Comparison of ENCODE assay signal across 19 cellular contexts in the genomic region with DNA sequence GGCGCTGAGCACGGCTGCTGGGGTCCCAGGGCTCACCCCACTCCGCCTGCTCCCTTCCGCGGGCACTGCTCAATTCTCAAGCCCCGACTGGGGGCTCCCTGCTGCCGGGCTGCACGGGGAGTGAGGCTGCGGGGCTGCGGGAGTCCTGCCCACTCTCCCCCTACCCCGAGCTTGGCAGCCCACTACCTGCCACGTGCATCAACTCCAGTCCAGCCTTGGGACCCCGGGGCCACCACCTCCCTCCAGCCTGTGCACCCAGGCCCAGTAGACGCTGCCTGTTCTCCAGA. TPM values are rescaled to one million over a fixed set of nuclear protein-coding genes. Genes with fewer than 3 reads are reported as not detected.
DNase-seq lines count a peak whose midpoint lies in the region; ATAC-seq and TF ChIP-seq lines count a peak whose summit lies in the region.
"Had no signal": no experiment of that assay in that cellular context is flagged by ENCODE, and none has a peak within 500 bp of the region (broad histone marks: within the 10 kb centered on the region; RNA-seq: fewer than 3 reads in every experiment).

No MANE protein-coding gene starts in this region.

- no peak for ATAC-seq in effector memory CD8-positive, alpha-beta T cell (replicated peaks)
- no peak for ATAC-seq in stimulated activated effector memory CD8-positive, alpha-beta T cell treated with anti-CD3 and anti-CD28 coated beads, Interleukin-12 subunit alpha, Interleukin-12 subunit beta, amount 100 ng/mL, for 72 hours
- ATAC-seq in HG03095 (IDR thresholded peaks at IDR 0.05; ENCODE audit: unreplicated experiment): no peak
- ATAC-seq: K562 had no signal

- H3K4me3 ChIP-seq in BLaER1: 0 out of 2 replicates have a peak overlapping the region, but pooled peaks have one; percentile 3
- H3K4me3 ChIP-seq: A549, K562 had no signal

- H3K4me1 Mint-ChIP-seq in activated naive CD4-positive, alpha-beta T cell treated with anti-CD3 and anti-CD28 coated beads for 36 hours (ENCODE audit: low read depth): peaks cover 5% of the 10 kb centered on the region
- peaks cover 0 to 2% of the 10 kb centered on the region in 2 donors for H3K4me1 Mint-ChIP-seq in effector memory CD8-positive, alpha-beta T cell (ENCODE audit: low read depth in 2 of 2)
- peaks cover 6% of the 10 kb centered on the region for H3K4me1 Mint-ChIP-seq in stimulated activated effector memory CD8-positive, alpha-beta T cell treated with anti-CD3 and anti-CD28 coated beads, Interleukin-12 subunit alpha, Interleukin-12 subunit beta, amount 100 ng/mL, for 72 hours
- H3K4me1 Mint-ChIP-seq in chondrocyte (ENCODE audit: low read depth): no peaks in the 10 kb centered on the region
- H3K4me1 Mint-ChIP-seq: CD14-positive monocyte, H9 had no signal

- no peak overlapping the region for H3K4me3 Mint-ChIP-seq in activated naive CD4-positive, alpha-beta T cell treated with anti-CD3 and anti-CD28 coated beads for 36 hours
- peak overlapping the region; percentile 17 to 18 for H3K4me3 Mint-ChIP-seq in effector memory CD8-positive, alpha-beta T cell
- no peak overlapping the region for H3K4me3 Mint-ChIP-seq in stimulated activated effector memory CD8-positive, alpha-beta T cell treated with anti-CD3 and anti-CD28 coated beads, Interleukin-12 subunit alpha, Interleukin-12 subunit beta, amount 100 ng/mL, for 72 hours
- H3K4me3 Mint-ChIP-seq in chondrocyte (ENCODE audit: unreplicated experiment): no peak overlapping the region
- H3K4me3 Mint-ChIP-seq: CD14-positive monocyte; CD4-positive, alpha-beta memory T cell; H9 had no signal

- no peaks in the 10 kb centered on the region for H3K9me3 Mint-ChIP-seq in activated naive CD4-positive, alpha-beta T cell treated with anti-CD3 and anti-CD28 coated beads for 36 hours
- H3K9me3 Mint-ChIP-seq in effector memory CD8-positive, alpha-beta T cell: no peaks in the 10 kb centered on the region
- H3K9me3 Mint-ChIP-seq in stimulated activated effector memory CD8-positive, alpha-beta T cell treated with anti-CD3 and anti-CD28 coated beads, Interleukin-12 subunit alpha, Interleukin-12 subunit beta, amount 100 ng/mL, for 72 hours: no peaks in the 10 kb centered on the region
- no peaks in the 10 kb centered on the region for H3K9me3 Mint-ChIP-seq in chondrocyte (ENCODE audit: low read depth)
- H3K9me3 Mint-ChIP-seq: CD4-positive, alpha-beta memory T cell; H9 had no signal

- H3K9me3 ChIP-seq in BLaER1: peaks cover 14% of the 10 kb centered on the region
- H3K9me3 ChIP-seq: A549 had no signal

- no peak overlapping the region for H3K27ac ChIP-seq in BLaER1
- H3K27ac ChIP-seq: 22Rv1, A549, HL-60 had no signal

- H3K27me3 ChIP-seq in BLaER1: peaks cover 83% of the 10 kb centered on the region

- no peak for TF ChIP-seq CTCF in chondrocyte (IDR thresholded peaks at IDR 0.05)

- CTCF ChIA-PET in activated naive CD4-positive, alpha-beta T cell treated with anti-CD3 and anti-CD28 coated beads for 36 hours (lab: Charles Lee): no interaction called here

- intact Hi-C loops in activated naive CD4-positive, alpha-beta T cell treated with anti-CD3 and anti-CD28 coated beads for 36 hours (cut with micrococcal nuclease): no loop called here

- peak overlapping the region; percentile 32 for H3K27ac Mint-ChIP-seq in activated naive CD4-positive, alpha-beta T cell treated with anti-CD3 and anti-CD28 coated beads for 36 hours
- no peak overlapping the region for H3K27ac Mint-ChIP-seq in effector memory CD8-positive, alpha-beta T cell
- H3K27ac Mint-ChIP-seq in stimulated activated effector memory CD8-positive, alpha-beta T cell treated with anti-CD3 and anti-CD28 coated beads, Interleukin-12 subunit alpha, Interleukin-12 subunit beta, amount 100 ng/mL, for 72 hours: peak overlapping the region; percentile 43
- no peak overlapping the region for H3K27ac Mint-ChIP-seq in chondrocyte (ENCODE audit: unreplicated experiment)
- H3K27ac Mint-ChIP-seq: CD14-positive monocyte; CD4-positive, alpha-beta memory T cell had no signal

- H3K36me3 Mint-ChIP-seq in activated naive CD4-positive, alpha-beta T cell treated with anti-CD3 and anti-CD28 coated beads for 36 hours (ENCODE audit: low read depth): no peaks in the 10 kb centered on the region
- H3K36me3 Mint-ChIP-seq in effector memory CD8-positive, alpha-beta T cell (ENCODE audit: insufficient read depth): no peaks in the 10 kb centered on the region
- H3K36me3 Mint-ChIP-seq in stimulated activated effector memory CD8-positive, alpha-beta T cell treated with anti-CD3 and anti-CD28 coated beads, Interleukin-12 subunit alpha, Interleukin-12 subunit beta, amount 100 ng/mL, for 72 hours: no peaks in the 10 kb centered on the region
- no peaks in the 10 kb centered on the region for H3K36me3 Mint-ChIP-seq in chondrocyte (ENCODE audit: low read depth)
- H3K36me3 Mint-ChIP-seq: CD14-positive monocyte; CD4-positive, alpha-beta memory T cell had no signal

- no peak overlapping the region for H3K9ac ChIP-seq in BLaER1

- H3K4me1 ChIP-seq in BLaER1: peaks cover 32% of the 10 kb centered on the region
- H3K4me1 ChIP-seq: A549 had no signal

- DNase-seq in activated naive CD4-positive, alpha-beta T cell treated with anti-CD3 and anti-CD28 coated beads for 36 hours: no peak
- no peak for DNase-seq in activated naive CD4-positive, alpha-beta T cell (lab: John Stamatoyannopoulos, UW)
- no peak for DNase-seq in effector memory CD8-positive, alpha-beta T cell
- no peak for DNase-seq in stimulated activated effector memory CD8-positive, alpha-beta T cell treated with anti-CD3 and anti-CD28 coated beads, Interleukin-12 subunit alpha, Interleukin-12 subunit beta, amount 100 ng/mL, for 72 hours (ENCODE audit: low spot score in 2 of 2)
- DNase-seq in chondrocyte (ENCODE audit: low spot score): no peak
- DNase-seq: AML-193, DMS79 treated with DMSO at 0.1 percent for 48 hours, GF-D8, H9, IMR-90 had no signal

- peak overlapping the region; percentile 69 for H3K4me2 ChIP-seq in BLaER1
- H3K4me2 ChIP-seq: A549 had no signal

- peaks cover 10% of the 10 kb centered on the region for H3K27me3 Mint-ChIP-seq in activated naive CD4-positive, alpha-beta T cell treated with anti-CD3 and anti-CD28 coated beads for 36 hours (ENCODE audit: low read depth)
- H3K27me3 Mint-ChIP-seq in effector memory CD8-positive, alpha-beta T cell: peaks cover 0 to 30% of the 10 kb centered on the region in 2 donors
- peaks cover 17% of the 10 kb centered on the region for H3K27me3 Mint-ChIP-seq in chondrocyte (ENCODE audit: low read depth)

- H3K36me3 ChIP-seq in BLaER1: no peaks in the 10 kb centered on the region

- H4K20me1 ChIP-seq in BLaER1: peaks cover 66% of the 10 kb centered on the region

RNA-seq across cellular contexts. Expression of a gene that starts 43.3 kb away (rescaled TPM):
- total RNA-seq in activated naive CD4-positive, alpha-beta T cell treated with anti-CD3 and anti-CD28 coated beads for 36 hours: not detected
- total RNA-seq in chondrocyte: not detected in 3 replicates
- total RNA-seq: CD4-positive, alpha-beta memory T cell; HT1080; IMR-90; K562 had no signal

RNA-seq across cellular contexts. Expression of a gene that starts 47.6 kb away (rescaled TPM):
- 1 to 10 TPM in 1 of 2 experiments, under 1 TPM in 1; 0.74 to 1.0 TPM for total RNA-seq in activated naive CD4-positive, alpha-beta T cell treated with anti-CD3 and anti-CD28 coated beads for 36 hours
- total RNA-seq in chondrocyte: 0.10 to 0.15 TPM (median 0.15 TPM) in 3 replicates
- total RNA-seq: HT1080 had no signal

RNA-seq across cellular contexts. Expression of a gene that starts 58.4 kb away (rescaled TPM):
- total RNA-seq in activated naive CD4-positive, alpha-beta T cell treated with anti-CD3 and anti-CD28 coated beads for 36 hours: 10 to 100 TPM; 11.5 to 12.3 TPM
- 21.6 to 25.6 TPM (median 21.7 TPM) in 3 replicates for total RNA-seq in chondrocyte
- total RNA-seq: HT1080 had no signal

Comparison
In these comparisons a context has a peak if more than half of its experiments do, and no peak if none do; other contexts are left out.
1. H3K27ac Mint-ChIP-seq: peak in activated naive CD4-positive, alpha-beta T cell treated with anti-CD3 and anti-CD28 coated beads for 36 hours (single experiment) and stimulated activated effector memory CD8-positive, alpha-beta T cell treated with anti-CD3 and anti-CD28 coated beads, Interleukin-12 subunit alpha, Interleukin-12 subunit beta, amount 100 ng/mL, for 72 hours (single experiment); none in effector memory CD8-positive, alpha-beta T cell (0 of 2) and chondrocyte (single experiment).
2. H3K4me3 Mint-ChIP-seq: peak in effector memory CD8-positive, alpha-beta T cell (2 of 2); none in activated naive CD4-positive, alpha-beta T cell treated with anti-CD3 and anti-CD28 coated beads for 36 hours (single experiment), stimulated activated effector memory CD8-positive, alpha-beta T cell treated with anti-CD3 and anti-CD28 coated beads, Interleukin-12 subunit alpha, Interleukin-12 subunit beta, amount 100 ng/mL, for 72 hours (single experiment) and chondrocyte (single experiment).